Comparison of ENCODE assay signal across 25 cellular contexts in the genomic region with DNA sequence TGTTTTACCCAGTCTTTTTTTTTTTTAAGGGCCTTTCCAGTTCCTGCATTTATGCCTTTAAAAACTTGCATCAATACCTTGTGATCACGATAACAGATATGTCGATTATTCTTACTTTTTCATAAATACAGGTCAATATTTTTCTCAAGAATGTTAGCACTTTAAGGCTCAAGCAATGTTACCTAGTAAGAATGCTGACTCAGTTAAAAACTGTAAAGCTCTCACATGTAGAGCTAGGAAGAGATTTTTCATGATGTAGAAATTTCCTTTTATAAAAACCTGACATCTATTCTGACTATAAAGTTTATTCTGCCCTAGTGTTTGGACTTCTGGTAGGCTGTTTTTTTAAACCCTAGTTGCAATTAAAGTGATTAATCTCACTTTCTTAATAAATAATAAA.
"Had no signal": no experiment of that assay in that cellular context is flagged by ENCODE, and none has a peak within 500 bp of the region (broad histone marks: within the 10 kb centered on the region; RNA-seq: fewer than 3 reads in every experiment).

No MANE protein-coding gene starts in this region.

- H3K36me3 ChIP-seq: esophagus squamous epithelium, gastrocnemius medialis, heart right ventricle, left lung, lower lobe of right lung had no signal

- DNase-seq: dermis blood vessel endothelial cell; dorsolateral prefrontal cortex; effector CD4-positive, alpha-beta T cell; effector memory CD4-positive, alpha-beta T cell; erythroblast; esophagus squamous epithelium; foreskin fibroblast; foreskin melanocyte; gastrocnemius medialis; glutamatergic neuron; heart right ventricle; hippocampal formation; left cardiac atrium; left lung; left ventricle myocardium superior; lower lobe of right lung; mesenchymal stem cell; mucosa of descending colon; naive B cell had no signal

- ATAC-seq: esophagus mucosa, gastrocnemius medialis, heart right ventricle, left cardiac atrium, left lung, left ventricle myocardium superior, lower lobe of right lung, mucosa of descending colon had no signal

- FAIRE-seq: colon, islet of Langerhans, keratinocyte had no signal

- H3K9me3 ChIP-seq: esophagus squamous epithelium, gastrocnemius medialis, lower lobe of right lung had no signal

- H3K4me3 ChIP-seq: coronary artery, dorsolateral prefrontal cortex, esophagus squamous epithelium, gastrocnemius medialis, heart right ventricle, left lung, lower lobe of right lung, mucosa of descending colon had no signal

- H3K4me1 ChIP-seq: esophagus squamous epithelium, gastrocnemius medialis, heart right ventricle, left lung, lower lobe of right lung had no signal

- H3K27ac ChIP-seq: coronary artery, dorsolateral prefrontal cortex, epithelial cell of prostate, esophagus squamous epithelium, gastrocnemius medialis, heart right ventricle, left lung, lower lobe of right lung had no signal

- H3K27me3 ChIP-seq: dorsolateral prefrontal cortex, esophagus squamous epithelium, gastrocnemius medialis, heart right ventricle, left lung had no signal
